In genomic region chr2:202038471-202039277, GRCh38 we compare ENCODE assay signal across 10 cellular contexts. TPM values are rescaled to one million over a fixed set of nuclear protein-coding genes. Genes with fewer than 3 reads are reported as not detected.
DNase-seq lines count a peak whose midpoint lies in the region; ATAC-seq and TF ChIP-seq lines count a peak whose summit lies in the region.
"Had no signal": no experiment of that assay in that cellular context is flagged by ENCODE, and none has a peak within 500 bp of the region (broad histone marks: within the 10 kb centered on the region; RNA-seq: fewer than 3 reads in every experiment).

No MANE protein-coding gene starts in this region.

- peak overlapping the region; percentile 16 for H3K4me3 ChIP-seq in AG09309 (ENCODE audit: control insufficient read depth, low read depth, low read length)
- H3K4me3 ChIP-seq in ectodermal cell (ENCODE audit: insufficient read depth, low read depth, low read length): peak overlapping the region; percentile 41

- peaks cover 12% of the 10 kb centered on the region for H3K4me1 ChIP-seq in ectodermal cell (ENCODE audit: control insufficient read depth, insufficient read depth, low read length)

- WGBS in ectodermal cell, 2 experiments: 11 to 20% methylated on average over 4 of the region's 4 CpGs

- no peak for ATAC-seq in HG03045 (IDR thresholded peaks at IDR 0.05; ENCODE audit: unreplicated experiment)
- ATAC-seq in GM18861 (IDR thresholded peaks at IDR 0.05; ENCODE audit: unreplicated experiment): no peak

- no peaks in the 10 kb centered on the region for H3K9me3 ChIP-seq in ectodermal cell (ENCODE audit: control insufficient read depth, low read length)

- DNase-seq in AG09309 (ENCODE audit: low read depth): no peak
- peak; percentile 32 for DNase-seq in HuH-7 (ENCODE audit: low spot score)
- DNase-seq in mucosa of gallbladder (ENCODE audit: low spot score): peak; percentile 64
- DNase-seq in activated CD4-positive, CD25-positive, alpha-beta regulatory T cell (lab: John Stamatoyannopoulos, UW): no peak
- DNase-seq in midbrain (lab: John Stamatoyannopoulos, UW): no peak
- DNase-seq: NCI-H1048, posterior cingulate gyrus had no signal

- no peaks in the 10 kb centered on the region for H3K27me3 ChIP-seq in ectodermal cell (ENCODE audit: control insufficient read depth, insufficient read depth, low read length, poor library complexity, severe bottlenecking)

- H3K36me3 ChIP-seq in ectodermal cell (ENCODE audit: control insufficient read depth, insufficient read depth, low read length): peaks cover 20% of the 10 kb centered on the region

- H3K27ac ChIP-seq in ectodermal cell (ENCODE audit: insufficient read depth, low read depth, low read length, poor library complexity, severe bottlenecking): peak overlapping the region; percentile 66

- TF ChIP-seq CTCF in AG09309 (IDR thresholded peaks at IDR 0.05; ENCODE audit: control insufficient read depth, insufficient read depth, low read depth, low read length, missing control alignments): no peak

RNA-seq across cellular contexts. Expression of gene FZD7, which starts 5.0 kb away (rescaled TPM):
- polyA plus RNA-seq in ectodermal cell (2013, experiment 1 of 4): 229 TPM
- polyA plus RNA-seq in ectodermal cell (2013, experiment 2 of 4): 222 TPM
- 189 TPM for polyA plus RNA-seq in ectodermal cell (2013, experiment 3 of 4)
- 191 TPM for polyA plus RNA-seq in ectodermal cell (2013, experiment 4 of 4)
- 10.4 TPM for total RNA-seq in mucosa of gallbladder

RNA-seq across cellular contexts. Expression of gene KIAA2012, which starts 34.4 kb away (rescaled TPM):
- not detected for polyA plus RNA-seq in ectodermal cell (2013, experiment 1 of 4)
- polyA plus RNA-seq in ectodermal cell (2013, experiment 2 of 4): 0.12 TPM
- 0.11 TPM for polyA plus RNA-seq in ectodermal cell (2013, experiment 3 of 4)
- polyA plus RNA-seq in ectodermal cell (2013, experiment 4 of 4): 0.08 TPM
- total RNA-seq in mucosa of gallbladder: not detected

Comparison
In these comparisons a context has a peak if more than half of its experiments do, and no peak if none do; other contexts are left out.
1. DNase-seq: peak in HuH-7 (single experiment) and mucosa of gallbladder (single experiment); none in AG09309 (single experiment), activated CD4-positive, CD25-positive, alpha-beta regulatory T cell (0 of 4) and midbrain (single experiment).